Comparison of ENCODE assay signal across 21 cellular contexts in genomic region chr20:33658510-33658909, GRCh38. TPM values are rescaled to one million over a fixed set of nuclear protein-coding genes. Genes with fewer than 3 reads are reported as not detected.
"Had no signal": no experiment of that assay in that cellular context is flagged by ENCODE, and none has a peak within 500 bp of the region (broad histone marks: within the 10 kb centered on the region; RNA-seq: fewer than 3 reads in every experiment).

No MANE protein-coding gene starts in this region.

- DNase-seq: effector memory CD8-positive, alpha-beta T cell; esophagus squamous epithelium; foreskin fibroblast; immature natural killer cell; naive thymus-derived CD4-positive, alpha-beta T cell; nephron progenitor cell; small intestine; stimulated activated CD4-positive, alpha-beta T cell treated with anti-CD3 and anti-CD28 coated beads, Interleukin-12 subunit alpha, Interleukin-12 subunit beta, amount 100 ng/mL, for 4 hours; stimulated activated naive CD4-positive, alpha-beta T cell; stomach; substantia nigra; transverse colon had no signal

- H3K27me3 ChIP-seq: esophagus squamous epithelium, gastroesophageal sphincter, right atrium auricular region, stomach, transverse colon had no signal

- H3K36me3 ChIP-seq: neutrophil had no signal

- ATAC-seq: effector memory CD8-positive, alpha-beta T cell; gastroesophageal sphincter; naive thymus-derived CD4-positive, alpha-beta T cell had no signal

- H3K27ac ChIP-seq: esophagus squamous epithelium, gastroesophageal sphincter, neutrophil, right atrium auricular region, stomach, thoracic aorta, transverse colon had no signal

- H3K4me3 ChIP-seq: esophagus squamous epithelium, gastroesophageal sphincter, right atrium auricular region, stomach, thoracic aorta, transverse colon had no signal

- H3K9me3 ChIP-seq: esophagus squamous epithelium, gastroesophageal sphincter, neutrophil, right atrium auricular region, stomach, thoracic aorta, transverse colon had no signal

RNA-seq across cellular contexts. Expression of gene C20orf144, which starts 3.6 kb away (rescaled TPM):
- total RNA-seq: epithelial cell of proximal tubule, esophagus squamous epithelium, gastroesophageal sphincter, liver, mesenteric fat pad, posterior vena cava, right atrium auricular region, stomach, thoracic aorta, transverse colon, urinary bladder had no signal
- polyA plus RNA-seq: liver had no signal
